In the genomic region with DNA sequence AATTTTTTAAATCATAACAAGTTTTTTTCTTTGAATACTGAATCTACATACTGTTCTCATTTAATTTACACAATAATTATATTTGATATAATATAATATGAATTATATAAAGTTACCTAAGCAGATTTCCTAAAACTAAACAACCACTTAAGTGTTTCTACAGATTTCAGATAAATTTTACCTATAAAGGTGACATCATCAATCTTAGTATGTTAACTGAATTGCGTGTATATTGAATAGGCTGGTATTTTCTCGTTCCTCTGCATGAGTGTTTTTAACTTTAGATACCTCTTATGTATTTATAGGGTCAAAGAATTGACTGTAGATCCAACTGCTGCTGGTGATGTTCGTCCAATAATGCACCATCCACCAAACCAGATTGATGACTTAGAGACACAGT, we compare ENCODE assay signal across 30 cellular contexts.
"Had no signal": no experiment of that assay in that cellular context is flagged by ENCODE, and none has a peak within 500 bp of the region (broad histone marks: within the 10 kb centered on the region; RNA-seq: fewer than 3 reads in every experiment).

No MANE protein-coding gene starts in this region.

- H3K4me1 ChIP-seq: body of pancreas, testis, transverse colon had no signal

- H3K4me3 ChIP-seq: body of pancreas, cardiac muscle cell, smooth muscle cell, testis, transverse colon had no signal

- H3K9me3 Mint-ChIP-seq: activated CD4-positive, alpha-beta memory T cell treated with anti-CD3 and anti-CD28 coated beads, Interleukin-2, amount 10 ng/mL, durations not matched to agents 7 days and 5 days; activated CD4-positive, alpha-beta T cell treated with anti-CD3 and anti-CD28 coated beads, Interleukin-2, amount 10 ng/mL, durations not matched to agents 7 days and 5 days; activated T-helper 1 cell treated with anti-CD3 and anti-CD28 coated beads, Interleukin-12 subunit alpha, Interleukin-12 subunit beta, Interleukin-2, Interleukin-4 antibody, amounts not matched to agents 30 ng/mL and 10 ng/mL and 1 ng/mL, durations not matched to agents 14 hours and 24 hours and 36 hours; immature natural killer cell; mesothelial cell of epicardium; naive B cell; nephron progenitor cell had no signal

- H3K27ac Mint-ChIP-seq: activated CD4-positive, alpha-beta memory T cell treated with anti-CD3 and anti-CD28 coated beads, Interleukin-2, amount 10 ng/mL, durations not matched to agents 7 days and 5 days; activated CD4-positive, alpha-beta T cell treated with anti-CD3 and anti-CD28 coated beads, Interleukin-2, amount 10 ng/mL, durations not matched to agents 7 days and 5 days; activated T-helper 1 cell treated with anti-CD3 and anti-CD28 coated beads, Interleukin-12 subunit alpha, Interleukin-12 subunit beta, Interleukin-2, Interleukin-4 antibody, amounts not matched to agents 30 ng/mL and 10 ng/mL and 1 ng/mL, durations not matched to agents 14 hours and 24 hours and 36 hours; mesothelial cell of epicardium; naive B cell; nephron progenitor cell; progenitor cell of endocrine pancreas had no signal

- H3K4me1 Mint-ChIP-seq: immature natural killer cell, mesothelial cell of epicardium, naive B cell had no signal

- H3K27ac ChIP-seq: body of pancreas, cardiac muscle cell, neutrophil, testis, transverse colon, VCaP had no signal

- H3K27me3 Mint-ChIP-seq: activated CD4-positive, alpha-beta memory T cell treated with anti-CD3 and anti-CD28 coated beads, Interleukin-2, amount 10 ng/mL, durations not matched to agents 7 days and 5 days; activated CD4-positive, alpha-beta T cell treated with anti-CD3 and anti-CD28 coated beads, Interleukin-2, amount 10 ng/mL, durations not matched to agents 7 days and 5 days; naive B cell; progenitor cell of endocrine pancreas had no signal

- FAIRE-seq: endothelial cell of umbilical vein had no signal

- ATAC-seq: body of pancreas, left colon, sciatic nerve had no signal

- H3K27me3 ChIP-seq: body of pancreas, cardiac muscle cell, neutrophil, testis, transverse colon had no signal

- H3K9me3 ChIP-seq: body of pancreas, neutrophil, testis, transverse colon had no signal

- DNase-seq: activated CD4-positive, alpha-beta memory T cell treated with anti-CD3 and anti-CD28 coated beads, Interleukin-2, amount 10 ng/mL, durations not matched to agents 7 days and 5 days; activated CD4-positive, alpha-beta T cell treated with anti-CD3 and anti-CD28 coated beads, Interleukin-2, amount 10 ng/mL, durations not matched to agents 7 days and 5 days; activated gamma-delta T cell; activated naive CD4-positive, alpha-beta T cell treated with anti-CD3 and anti-CD28 coated beads, Interleukin-2, amount 50 U/mL, for 16 hours; anterior cingulate cortex; body of pancreas; cortex of kidney; foreskin fibroblast; head of caudate nucleus; hypothalamus; immature natural killer cell; kidney; left colon; mammary epithelial cell; naive B cell; nephron progenitor cell; stimulated activated CD4-positive, alpha-beta T cell treated with anti-CD3 and anti-CD28 coated beads, Interleukin-2, amount 100 ng/mL, for 24 hours; stimulated activated naive CD4-positive, alpha-beta T cell; T-helper 1 cell; testis; transverse colon had no signal

- H3K4me3 Mint-ChIP-seq: activated CD4-positive, alpha-beta memory T cell treated with anti-CD3 and anti-CD28 coated beads, Interleukin-2, amount 10 ng/mL, durations not matched to agents 7 days and 5 days; activated CD4-positive, alpha-beta T cell treated with anti-CD3 and anti-CD28 coated beads, Interleukin-2, amount 10 ng/mL, durations not matched to agents 7 days and 5 days; activated T-helper 1 cell treated with anti-CD3 and anti-CD28 coated beads, Interleukin-12 subunit alpha, Interleukin-12 subunit beta, Interleukin-2, Interleukin-4 antibody, amounts not matched to agents 30 ng/mL and 10 ng/mL and 1 ng/mL, durations not matched to agents 14 hours and 24 hours and 36 hours; immature natural killer cell; mesothelial cell of epicardium; naive B cell; nephron progenitor cell had no signal
